ENCODE assay signal across 9 cellular contexts in the genomic region with DNA sequence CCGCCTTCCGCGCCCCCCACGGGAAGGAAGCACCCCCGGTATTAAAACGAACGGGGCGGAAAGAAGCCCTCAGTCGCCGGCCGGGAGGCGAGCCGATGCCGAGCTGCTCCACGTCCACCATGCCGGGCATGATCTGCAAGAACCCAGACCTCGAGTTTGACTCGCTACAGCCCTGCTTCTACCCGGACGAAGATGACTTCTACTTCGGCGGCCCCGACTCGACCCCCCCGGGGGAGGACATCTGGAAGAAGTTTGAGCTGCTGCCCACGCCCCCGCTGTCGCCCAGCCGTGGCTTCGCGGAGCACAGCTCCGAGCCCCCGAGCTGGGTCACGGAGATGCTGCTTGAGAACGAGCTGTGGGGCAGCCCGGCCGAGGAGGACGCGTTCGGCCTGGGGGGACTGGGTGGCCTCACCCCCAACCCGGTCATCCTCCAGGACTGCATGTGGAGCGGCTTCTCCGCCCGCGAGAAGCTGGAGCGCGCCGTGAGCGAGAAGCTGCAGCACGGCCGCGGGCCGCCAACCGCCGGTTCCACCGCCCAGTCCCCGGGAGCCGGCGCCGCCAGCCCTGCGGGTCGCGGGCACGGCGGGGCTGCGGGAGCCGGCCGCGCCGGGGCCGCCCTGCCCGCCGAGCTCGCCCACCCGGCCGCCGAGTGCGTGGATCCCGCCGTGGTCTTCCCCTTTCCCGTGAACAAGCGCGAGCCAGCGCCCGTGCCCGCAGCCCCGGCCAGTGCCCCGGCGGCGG. TPM values are rescaled to one million over a fixed set of nuclear protein-coding genes. Genes with fewer than 3 reads are reported as not detected.
DNase-seq lines count a peak whose midpoint lies in the region; ATAC-seq and TF ChIP-seq lines count a peak whose summit lies in the region.
"Had no signal": no experiment of that assay in that cellular context is flagged by ENCODE, and none has a peak within 500 bp of the region (broad histone marks: within the 10 kb centered on the region; RNA-seq: fewer than 3 reads in every experiment).

No MANE protein-coding gene starts in this region.

- peak overlapping the region; percentile 56 for H3K4me3 ChIP-seq in HAP-1
- H3K4me3 ChIP-seq in astrocyte of the spinal cord (ENCODE audit: low read depth, low read length) = peak overlapping the region; percentile 7
- H3K4me3 ChIP-seq in lung = peak overlapping the region; percentile 55
- H3K4me3 ChIP-seq in suprapubic skin = peak overlapping the region; percentile 56

- H3K4me1 ChIP-seq in HAP-1 = peaks cover 20% of the 10 kb centered on the region
- H3K4me1 ChIP-seq in lung (ENCODE audit: control insufficient read depth in 2 of 2, insufficient read depth in 2 of 2, low read length in 2 of 2) = peaks cover 7 to 19% of the 10 kb centered on the region in 2 donors
- H3K4me1 ChIP-seq in suprapubic skin = peaks cover 44% of the 10 kb centered on the region

- H3K27me3 ChIP-seq in HAP-1 (ENCODE audit: low read depth) (no peaks in the 10 kb centered on the region), lung (ENCODE audit: control insufficient read depth, insufficient read depth) (peaks cover 3% of the 10 kb centered on the region), suprapubic skin (peaks cover 43% of the 10 kb centered on the region)

- H3K9me3 ChIP-seq in HAP-1 = no peaks in the 10 kb centered on the region
- no peaks in the 10 kb centered on the region for H3K9me3 ChIP-seq in lung (ENCODE audit: control insufficient read depth in 2 of 2, insufficient read depth in 1 of 2, low read length in 1 of 2)
- no peaks in the 10 kb centered on the region for H3K9me3 ChIP-seq in suprapubic skin

- H3K27ac ChIP-seq in lung (ENCODE audit: low read depth in 1 of 2, low read length in 1 of 2) (no peak overlapping the region), suprapubic skin (no peak overlapping the region)

- 0 to 1% methylated on average over 69 to 90 of the region's 90 CpGs for WGBS in lung, 2 donors
- WGBS in suprapubic skin = 0% methylated on average over 24 of the region's 90 CpGs

- no peak for TF ChIP-seq EP300 in suprapubic skin (IDR thresholded peaks at IDR 0.05)

- no peak for ATAC-seq in lung (ENCODE audit: insufficient read depth, low FRiP score)
- no peak for ATAC-seq in HG02840 (IDR thresholded peaks at IDR 0.05; ENCODE audit: low FRiP score, unreplicated experiment)

- TF ChIP-seq CTCF in astrocyte of the spinal cord (IDR thresholded peaks at IDR 0.05; ENCODE audit: low read depth, low read length) (no peak), lung (IDR thresholded peaks at IDR 0.05; ENCODE audit: control extremely low read depth, extremely low read depth) (no peak), suprapubic skin (IDR thresholded peaks at IDR 0.05) (no peak)

- DNase-seq in 8988T = peak; percentile 55
- DNase-seq in HAP-1 (ENCODE audit: low spot score in 2 of 2) = peak in 1 of 2 experiments; percentile 46
- DNase-seq in astrocyte of the spinal cord (ENCODE audit: low read depth, low spot score) = no peak
- DNase-seq in lung (ENCODE audit: low spot score) = no peak
- DNase-seq in suprapubic skin (ENCODE audit: low spot score in 2 of 2) = peak in 1 of 2 donors; percentile 46
- no peak for DNase-seq in MV-4-11 (lab: John Stamatoyannopoulos, UW)
- DNase-seq in cerebellar cortex (ENCODE audit: low spot score) = no peak

- in situ Hi-C loops in HAP-1 (cut with MboI; ENCODE audit: low sequenced_read_pairs) = loop anchor here (5.0 to 25.0 kb wide), 3 partner anchors 305 to 570 kb away; no protein-coding TSS in a partner anchor
- in situ Hi-C loops in astrocyte of the spinal cord (cut with HindIII; ENCODE audit: low sequenced_read_pairs) = no loop called here

- no peak for TF ChIP-seq POLR2A in suprapubic skin (IDR thresholded peaks at IDR 0.05)

- H3K36me3 ChIP-seq in HAP-1 (replicated peaks) (peaks cover 11% of the 10 kb centered on the region), lung (ENCODE audit: control insufficient read depth in 2 of 2, insufficient read depth in 2 of 2, low read length in 2 of 2) (no peaks in the 10 kb centered on the region), suprapubic skin (peaks cover 3% of the 10 kb centered on the region)

RNA-seq across cellular contexts. Expression of a gene that starts 1.8 kb away (rescaled TPM):
- total RNA-seq in lung (1 to 10 TPM in 1 of 2 donors, under 1 TPM in 1; 0.49 to 5.2 TPM), suprapubic skin (1 to 10 TPM in 2 of 4 donors, under 1 TPM in 2; 0.57 to 3.8 (median 1.6) TPM)
- under 1 TPM; 0.16 to 0.23 TPM for polyA plus RNA-seq in lung
- total RNA-seq: activated CD8-positive, alpha-beta memory T cell treated with anti-CD3 and anti-CD28 coated beads for 36 hours had no signal
